22 cellular contexts compared by ENCODE assay signal in genomic region chr4:85142451-85142850, GRCh38.
DNase-seq lines count a peak whose midpoint lies in the region; ATAC-seq and TF ChIP-seq lines count a peak whose summit lies in the region.
"Had no signal": no experiment of that assay in that cellular context is flagged by ENCODE, and none has a peak within 500 bp of the region (broad histone marks: within the 10 kb centered on the region; RNA-seq: fewer than 3 reads in every experiment).

No MANE protein-coding gene starts in this region.

- POLR2A ChIA-PET in activated CD8-positive, alpha-beta T cell treated with anti-CD3 and anti-CD28 coated beads for 36 hours (lab: Charles Lee) = no interaction called here
- POLR2A ChIA-PET in activated CD8-positive, alpha-beta T cell treated with anti-CD3 and anti-CD28 coated beads, Interleukin-2, amount 10 ng/mL, durations not matched to agents 7 days and 5 days (lab: Charles Lee) = no interaction called here

- no peaks in the 10 kb centered on the region for H3K36me3 Mint-ChIP-seq in activated CD8-positive, alpha-beta T cell treated with anti-CD3 and anti-CD28 coated beads for 36 hours (ENCODE audit: low read depth)
- no peaks in the 10 kb centered on the region for H3K36me3 Mint-ChIP-seq in activated CD8-positive, alpha-beta T cell treated with anti-CD3 and anti-CD28 coated beads, Interleukin-2, amount 10 ng/mL, durations not matched to agents 7 days and 5 days (ENCODE audit: low read depth)
- H3K36me3 Mint-ChIP-seq: CD8-positive, alpha-beta memory T cell; IgD-negative memory B cell had no signal

- H3K4me1 Mint-ChIP-seq in activated CD8-positive, alpha-beta T cell treated with anti-CD3 and anti-CD28 coated beads for 36 hours (ENCODE audit: low read depth) = no peaks in the 10 kb centered on the region
- no peaks in the 10 kb centered on the region for H3K4me1 Mint-ChIP-seq in activated CD8-positive, alpha-beta T cell treated with anti-CD3 and anti-CD28 coated beads, Interleukin-2, amount 10 ng/mL, durations not matched to agents 7 days and 5 days (ENCODE audit: low read depth)
- H3K4me1 Mint-ChIP-seq: CD8-positive, alpha-beta memory T cell had no signal

- H3K27ac Mint-ChIP-seq in activated CD8-positive, alpha-beta T cell treated with anti-CD3 and anti-CD28 coated beads for 36 hours = no peak overlapping the region
- H3K27ac Mint-ChIP-seq in activated CD8-positive, alpha-beta T cell treated with anti-CD3 and anti-CD28 coated beads, Interleukin-2, amount 10 ng/mL, durations not matched to agents 7 days and 5 days = no peak overlapping the region
- H3K27ac Mint-ChIP-seq: CD8-positive, alpha-beta memory T cell; IgD-negative memory B cell; T-helper 17 cell had no signal

- no peak for DNase-seq in activated CD8-positive, alpha-beta T cell treated with anti-CD3 and anti-CD28 coated beads for 36 hours
- no peak for DNase-seq in activated CD8-positive, alpha-beta T cell treated with anti-CD3 and anti-CD28 coated beads, Interleukin-2, amount 10 ng/mL, durations not matched to agents 7 days and 5 days
- peak; percentile 3 for DNase-seq in midbrain (lab: John Stamatoyannopoulos, UW)
- DNase-seq in ureter (ENCODE audit: low spot score) = no peak
- DNase-seq in AG08395 (ENCODE audit: low spot score) = no peak
- DNase-seq in head of caudate nucleus = no peak
- DNase-seq: ACHN; Calu3; CD8-positive, alpha-beta memory T cell; H7; Karpas-422; NCI-H1417; NCI-H1694 treated with DMSO at 0.1 percent for 48 hours; NCI-H2081 treated with DMSO at 0.1 percent for 48 hours; NCI-H2171 treated with DMSO at 0.1 percent for 48 hours; NCI-H524 treated with DMSO at 0.1 percent for 48 hours; PC-3; SHP77; T-helper 17 cell had no signal

- CTCF ChIA-PET in activated CD8-positive, alpha-beta T cell treated with anti-CD3 and anti-CD28 coated beads for 36 hours (lab: Charles Lee) = no interaction called here
- CTCF ChIA-PET in activated CD8-positive, alpha-beta T cell treated with anti-CD3 and anti-CD28 coated beads, Interleukin-2, amount 10 ng/mL, durations not matched to agents 7 days and 5 days (lab: Charles Lee) = no interaction called here

- no peak for ATAC-seq in activated CD8-positive, alpha-beta T cell treated with anti-CD3 and anti-CD28 coated beads for 36 hours
- no peak for ATAC-seq in activated CD8-positive, alpha-beta T cell treated with anti-CD3 and anti-CD28 coated beads, Interleukin-2, amount 10 ng/mL, durations not matched to agents 7 days and 5 days
- peak; percentile 61 for ATAC-seq in GM19463 (IDR thresholded peaks at IDR 0.05; ENCODE audit: unreplicated experiment)
- ATAC-seq in HG03558 (IDR thresholded peaks at IDR 0.05; ENCODE audit: extremely low read depth, unreplicated experiment) = peak; percentile 47
- ATAC-seq: PC-3, T-helper 17 cell had no signal

- H3K4me3 Mint-ChIP-seq in activated CD8-positive, alpha-beta T cell treated with anti-CD3 and anti-CD28 coated beads for 36 hours = no peak overlapping the region
- no peak overlapping the region for H3K4me3 Mint-ChIP-seq in activated CD8-positive, alpha-beta T cell treated with anti-CD3 and anti-CD28 coated beads, Interleukin-2, amount 10 ng/mL, durations not matched to agents 7 days and 5 days
- H3K4me3 Mint-ChIP-seq: CD8-positive, alpha-beta memory T cell; IgD-negative memory B cell; T-helper 17 cell had no signal

- H3K27me3 Mint-ChIP-seq in activated CD8-positive, alpha-beta T cell treated with anti-CD3 and anti-CD28 coated beads for 36 hours = peaks cover 2% of the 10 kb centered on the region
- H3K27me3 Mint-ChIP-seq in activated CD8-positive, alpha-beta T cell treated with anti-CD3 and anti-CD28 coated beads, Interleukin-2, amount 10 ng/mL, durations not matched to agents 7 days and 5 days (ENCODE audit: low read depth) = no peaks in the 10 kb centered on the region
- H3K27me3 Mint-ChIP-seq: CD8-positive, alpha-beta memory T cell had no signal

- no peaks in the 10 kb centered on the region for H3K9me3 Mint-ChIP-seq in activated CD8-positive, alpha-beta T cell treated with anti-CD3 and anti-CD28 coated beads for 36 hours
- H3K9me3 Mint-ChIP-seq in activated CD8-positive, alpha-beta T cell treated with anti-CD3 and anti-CD28 coated beads, Interleukin-2, amount 10 ng/mL, durations not matched to agents 7 days and 5 days (ENCODE audit: insufficient read depth) = no peaks in the 10 kb centered on the region
- H3K9me3 Mint-ChIP-seq: IgD-negative memory B cell had no signal

- TF ChIP-seq CTCF in activated CD8-positive, alpha-beta T cell treated with anti-CD3 and anti-CD28 coated beads for 36 hours (IDR thresholded peaks at IDR 0.05) = peak; percentile 2

- intact Hi-C loops in activated CD8-positive, alpha-beta T cell treated with anti-CD3 and anti-CD28 coated beads for 36 hours (cut with micrococcal nuclease) = loop anchor here (10.0 kb wide), 1 partner anchor 222 kb away; no protein-coding TSS in a partner anchor
- intact Hi-C loops in head of caudate nucleus (cut with DNase I) = loop anchor here (10.0 kb wide), 1 partner anchor 822 kb away; no protein-coding TSS in a partner anchor

Comparison
In these comparisons a context has a peak if more than half of its experiments do, and no peak if none do; other contexts are left out.
1. ATAC-seq: peak in GM19463 (single experiment) and HG03558 (single experiment); none in activated CD8-positive, alpha-beta T cell treated with anti-CD3 and anti-CD28 coated beads for 36 hours (single experiment) and activated CD8-positive, alpha-beta T cell treated with anti-CD3 and anti-CD28 coated beads, Interleukin-2, amount 10 ng/mL, durations not matched to agents 7 days and 5 days (single experiment).